22 cellular contexts compared by ENCODE assay signal in the genomic region with DNA sequence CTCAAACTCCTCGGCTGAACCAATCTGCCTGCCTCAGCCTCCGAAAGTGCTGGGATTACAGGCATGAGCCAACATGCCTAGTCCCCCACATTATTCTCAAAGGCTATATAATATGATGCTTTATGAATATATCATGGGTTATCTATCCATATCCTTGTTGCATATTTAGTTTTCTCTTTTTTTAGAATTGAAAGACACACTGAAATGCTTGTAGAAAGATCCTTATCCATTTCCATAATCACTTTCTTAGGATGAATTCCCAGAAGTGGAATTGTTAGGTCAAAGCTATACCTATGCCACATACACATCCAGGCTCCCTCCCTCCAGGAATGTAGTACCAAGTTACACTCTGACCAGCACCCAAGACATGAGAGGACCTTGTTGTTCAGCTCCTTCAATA. TPM values are rescaled to one million over a fixed set of nuclear protein-coding genes. Genes with fewer than 3 reads are reported as not detected.
"Had no signal": no experiment of that assay in that cellular context is flagged by ENCODE, and none has a peak within 500 bp of the region (broad histone marks: within the 10 kb centered on the region; RNA-seq: fewer than 3 reads in every experiment).

No MANE protein-coding gene starts in this region.

- ATAC-seq: K562 had no signal

- DNase-seq: Kasumi-1, MM.1S, NCI-H1092 treated with DMSO at 0.1 percent for 48 hours, NCI-H1436, NCI-H187 treated with DMSO at 0.1 percent for 48 hours, NCI-H2029 treated with DMSO at 0.1 percent for 48 hours, NCI-H2171 treated with DMSO at 0.1 percent for 48 hours, NCI-H524, NCI-H526 treated with DMSO at 0.1 percent for 48 hours, NCI-H774, Right ventricle myocardium superior, RPMI8226, SIG-M5, SK-N-SH, SW 1271 had no signal

- H3K27ac Mint-ChIP-seq: IgD-negative memory B cell had no signal

- H3K27ac ChIP-seq: HL-60, KMS-11 had no signal

- H3K4me3 Mint-ChIP-seq: IgD-negative memory B cell had no signal

- H3K36me3 Mint-ChIP-seq: IgD-negative memory B cell had no signal

- H3K9me3 Mint-ChIP-seq: IgD-negative memory B cell had no signal

- H3K4me2 ChIP-seq: KMS-11, SK-N-SH had no signal

- H3K9me3 ChIP-seq: SK-N-SH had no signal

- H3K4me3 ChIP-seq: K562 had no signal

RNA-seq across cellular contexts. Expression of a gene that starts 2.5 kb away (rescaled TPM):
- polyA plus RNA-seq: IgD-negative memory B cell, SK-N-SH had no signal

RNA-seq across cellular contexts. Expression of a gene that starts 59.0 kb away (rescaled TPM):
- total RNA-seq: K562, M059J, NCI-H460, Right ventricle myocardium superior, SK-MEL-5 had no signal
- polyA plus RNA-seq: IgD-negative memory B cell, K562, SK-N-SH had no signal
